ENCODE assay signal across 8 cellular contexts in genomic region chr12:51246254-51246853, GRCh38. TPM values are rescaled to one million over a fixed set of nuclear protein-coding genes. Genes with fewer than 3 reads are reported as not detected.
DNase-seq lines count a peak whose midpoint lies in the region; ATAC-seq and TF ChIP-seq lines count a peak whose summit lies in the region.

No MANE protein-coding gene starts in this region.

- H3K27me3 Mint-ChIP-seq in activated T-helper 1 cell treated with anti-CD3 and anti-CD28 coated beads, Interleukin-12 subunit alpha, Interleukin-12 subunit beta, Interleukin-2, Interleukin-4 antibody, amounts not matched to agents 30 ng/mL and 10 ng/mL and 1 ng/mL, durations not matched to agents 14 hours and 24 hours and 36 hours (ENCODE audit: insufficient read depth) = no peaks in the 10 kb centered on the region

- peak overlapping the region; percentile 91 for H3K27ac Mint-ChIP-seq in activated T-helper 1 cell treated with anti-CD3 and anti-CD28 coated beads, Interleukin-12 subunit alpha, Interleukin-12 subunit beta, Interleukin-2, Interleukin-4 antibody, amounts not matched to agents 30 ng/mL and 10 ng/mL and 1 ng/mL, durations not matched to agents 14 hours and 24 hours and 36 hours

- H3K4me1 Mint-ChIP-seq in activated T-helper 1 cell treated with anti-CD3 and anti-CD28 coated beads, Interleukin-12 subunit alpha, Interleukin-12 subunit beta, Interleukin-2, Interleukin-4 antibody, amounts not matched to agents 30 ng/mL and 10 ng/mL and 1 ng/mL, durations not matched to agents 14 hours and 24 hours and 36 hours (ENCODE audit: low read depth) = peaks cover 63% of the 10 kb centered on the region

- no peaks in the 10 kb centered on the region for H3K27me3 ChIP-seq in Loucy (ENCODE audit: insufficient read depth, low read length, poor library complexity, severe bottlenecking)
- no peaks in the 10 kb centered on the region for H3K27me3 ChIP-seq in subcutaneous abdominal adipose tissue (ENCODE audit: control insufficient read depth in 5 of 5, insufficient read depth in 4 of 5, low read length in 5 of 5)

- peak overlapping the region; percentile 49 for H3K4me3 Mint-ChIP-seq in activated T-helper 1 cell treated with anti-CD3 and anti-CD28 coated beads, Interleukin-12 subunit alpha, Interleukin-12 subunit beta, Interleukin-2, Interleukin-4 antibody, amounts not matched to agents 30 ng/mL and 10 ng/mL and 1 ng/mL, durations not matched to agents 14 hours and 24 hours and 36 hours

- peak overlapping the region; percentile 26 for H3K9ac ChIP-seq in Loucy (ENCODE audit: low read depth, low read length, poor library complexity, severe bottlenecking)
- H3K9ac ChIP-seq in subcutaneous abdominal adipose tissue (ENCODE audit: low read length in 5 of 5) = peak overlapping the region in 1 of 5 donors; percentile 4

- intact Hi-C loops in activated T-helper 1 cell treated with anti-CD3 and anti-CD28 coated beads, Interleukin-12 subunit alpha, Interleukin-12 subunit beta, Interleukin-2, Interleukin-4 antibody, amounts not matched to agents 30 ng/mL and 10 ng/mL and 1 ng/mL, durations not matched to agents 14 hours and 24 hours and 36 hours (cut with micrococcal nuclease) = loop anchor here (2.0 kb wide), 1 partner anchor 24 kb away; the partner anchor contains the start of gene SMAGP

- H3K4me3 ChIP-seq in Loucy (ENCODE audit: low read length, poor library complexity, severe bottlenecking) (no peak overlapping the region), subcutaneous abdominal adipose tissue (ENCODE audit: low read depth in 1 of 5, low read length in 5 of 5) (peak overlapping the region in 3 of 5 donors; percentile 23 to 44 (median 31))

- ATAC-seq in GM19452 (IDR thresholded peaks at IDR 0.05; ENCODE audit: unreplicated experiment) = no peak
- ATAC-seq in GM21529 (IDR thresholded peaks at IDR 0.05; ENCODE audit: unreplicated experiment) = no peak

- peak overlapping the region; percentile 39 for H3K4me2 ChIP-seq in Loucy (ENCODE audit: low read depth, low read length, poor library complexity, severe bottlenecking)

- no peaks in the 10 kb centered on the region for H3K9me3 Mint-ChIP-seq in activated T-helper 1 cell treated with anti-CD3 and anti-CD28 coated beads, Interleukin-12 subunit alpha, Interleukin-12 subunit beta, Interleukin-2, Interleukin-4 antibody, amounts not matched to agents 30 ng/mL and 10 ng/mL and 1 ng/mL, durations not matched to agents 14 hours and 24 hours and 36 hours

- DNase-seq in D341Med (ENCODE audit: low spot score) = peak; percentile 45
- peak; percentile 26 for DNase-seq in activated T-helper 1 cell treated with anti-CD3 and anti-CD28 coated beads, Interleukin-12 subunit alpha, Interleukin-12 subunit beta, Interleukin-2, Interleukin-4 antibody, amounts not matched to agents 30 ng/mL and 10 ng/mL and 1 ng/mL, durations not matched to agents 14 hours and 24 hours and 36 hours (ENCODE audit: low spot score)
- peak; percentile 61 for DNase-seq in hepatic stellate cell (ENCODE audit: low spot score)
- no peak for DNase-seq in iPS-NIHi7 (ENCODE audit: extremely low spot score)

- peaks cover 14% of the 10 kb centered on the region for H4K20me1 ChIP-seq in Loucy (ENCODE audit: insufficient read depth, low read length, poor library complexity, severe bottlenecking)

- H2AFZ ChIP-seq in Loucy (ENCODE audit: low read length) = no peak overlapping the region

- H3K27ac ChIP-seq in subcutaneous abdominal adipose tissue (ENCODE audit: low read depth, low read length) = peak overlapping the region; percentile 37

- TF ChIP-seq CTCF in Loucy (conservative IDR thresholded peaks at IDR 0.05; ENCODE audit: low read length) = peak; percentile 33

- no peaks in the 10 kb centered on the region for H3K9me3 ChIP-seq in Loucy (ENCODE audit: insufficient read depth, low read depth, low read length)
- no peaks in the 10 kb centered on the region for H3K9me3 ChIP-seq in subcutaneous abdominal adipose tissue (ENCODE audit: control insufficient read depth in 5 of 5, low read length in 5 of 5)

- H3K9me2 ChIP-seq in Loucy (replicated peaks; ENCODE audit: low read depth, low read length) = no peaks in the 10 kb centered on the region

- peaks cover 10% of the 10 kb centered on the region; the same call in 1 of the 2 replicates for H3F3A ChIP-seq in Loucy (ENCODE audit: low read depth)

- H3K36me3 ChIP-seq in Loucy (ENCODE audit: insufficient read depth, low read length) = peaks cover 65% of the 10 kb centered on the region; the same call in 1 of the 2 replicates
- peaks cover 9 to 39% (median 26%) of the 10 kb centered on the region in 5 donors for H3K36me3 ChIP-seq in subcutaneous abdominal adipose tissue (ENCODE audit: control insufficient read depth in 5 of 5, insufficient read depth in 5 of 5, low read length in 5 of 5)

- H3K36me3 Mint-ChIP-seq in activated T-helper 1 cell treated with anti-CD3 and anti-CD28 coated beads, Interleukin-12 subunit alpha, Interleukin-12 subunit beta, Interleukin-2, Interleukin-4 antibody, amounts not matched to agents 30 ng/mL and 10 ng/mL and 1 ng/mL, durations not matched to agents 14 hours and 24 hours and 36 hours (ENCODE audit: low read depth) = peaks cover 33% of the 10 kb centered on the region

- H3K4me1 ChIP-seq in Loucy (ENCODE audit: insufficient read depth, low read length, poor library complexity, severe bottlenecking) (peaks cover 22% of the 10 kb centered on the region), subcutaneous abdominal adipose tissue (ENCODE audit: control insufficient read depth in 5 of 5, insufficient read depth in 5 of 5, low read length in 5 of 5) (peaks cover 6 to 41% (median 29%) of the 10 kb centered on the region in 5 donors)

- peaks cover 38% of the 10 kb centered on the region; the same call in 1 of the 2 replicates for H3K79me2 ChIP-seq in Loucy (ENCODE audit: insufficient read depth, low read length)

RNA-seq across cellular contexts. Expression of gene DAZAP2, which starts 7.7 kb away (rescaled TPM):
- 163 and 169 TPM in 2 replicates for total RNA-seq in activated T-helper 1 cell treated with anti-CD3 and anti-CD28 coated beads, Interleukin-12 subunit alpha, Interleukin-12 subunit beta, Interleukin-2, Interleukin-4 antibody, amounts not matched to agents 30 ng/mL and 10 ng/mL and 1 ng/mL, durations not matched to agents 14 hours and 24 hours and 36 hours

RNA-seq across cellular contexts. Expression of gene SMAGP, which starts 23.9 kb away (rescaled TPM):
- 0.16 TPM in 1 of 2 replicates, not detected in the other for total RNA-seq in activated T-helper 1 cell treated with anti-CD3 and anti-CD28 coated beads, Interleukin-12 subunit alpha, Interleukin-12 subunit beta, Interleukin-2, Interleukin-4 antibody, amounts not matched to agents 30 ng/mL and 10 ng/mL and 1 ng/mL, durations not matched to agents 14 hours and 24 hours and 36 hours

RNA-seq across cellular contexts. Expression of gene POU6F1, which starts 28.5 kb away (rescaled TPM):
- total RNA-seq in activated T-helper 1 cell treated with anti-CD3 and anti-CD28 coated beads, Interleukin-12 subunit alpha, Interleukin-12 subunit beta, Interleukin-2, Interleukin-4 antibody, amounts not matched to agents 30 ng/mL and 10 ng/mL and 1 ng/mL, durations not matched to agents 14 hours and 24 hours and 36 hours = 5.2 and 6.7 TPM in 2 replicates
